ENCODE assay signal across 27 cellular contexts in genomic region chr14:93944348-93945069, GRCh38. TPM values are rescaled to one million over a fixed set of nuclear protein-coding genes. Genes with fewer than 3 reads are reported as not detected.
DNase-seq lines count a peak whose midpoint lies in the region; ATAC-seq and TF ChIP-seq lines count a peak whose summit lies in the region.
"Had no signal": no experiment of that assay in that cellular context is flagged by ENCODE, and none has a peak within 500 bp of the region (broad histone marks: within the 10 kb centered on the region; RNA-seq: fewer than 3 reads in every experiment).

No MANE protein-coding gene starts in this region.

- no peak for TF ChIP-seq CTCF in body of pancreas (IDR thresholded peaks at IDR 0.05)
- TF ChIP-seq CTCF in right atrium auricular region (IDR thresholded peaks at IDR 0.05), result no peak
- no peak for TF ChIP-seq CTCF in omental fat pad (IDR thresholded peaks at IDR 0.05)

- no peaks in the 10 kb centered on the region for H3K36me3 ChIP-seq in body of pancreas (replicated peaks in 1 of 2; ENCODE audit: insufficient read depth in 1 of 2, low read depth in 2 of 2)
- H3K36me3 ChIP-seq in right atrium auricular region, result peaks cover 81% of the 10 kb centered on the region
- peaks cover 60 to 81% (median 72%) of the 10 kb centered on the region in 3 donors for H3K36me3 ChIP-seq in skeletal muscle tissue (ENCODE audit: control insufficient read depth in 3 of 3, insufficient read depth in 3 of 3, low read length in 3 of 3)
- H3K36me3 ChIP-seq: thyroid gland had no signal

- peak; percentile 20 for DNase-seq in NCI-H82 (lab: John Stamatoyannopoulos, UW)
- no peak for DNase-seq in NCI-H82 treated with DMSO at 0.1 percent for 48 hours (lab: John Stamatoyannopoulos, UW; ENCODE audit: unreplicated experiment)
- DNase-seq in body of pancreas, result peak in 1 of 4 donors; percentile 37
- no peak for DNase-seq in right atrium auricular region (ENCODE audit: low spot score)
- no peak for DNase-seq in superior temporal gyrus (ENCODE audit: extremely low spot score)
- no peak for DNase-seq in omental fat pad (ENCODE audit: low spot score)
- DNase-seq: activated CD4-positive, alpha-beta T cell treated with anti-CD3 and anti-CD28 coated beads, Interleukin-2, amount 50 U/mL, for 1 hour; CD8-positive, alpha-beta memory T cell; cortex of kidney; DMS53; GF-D8; HCEC 1CT; head of caudate nucleus; midbrain; NCI-H1436 treated with DMSO at 0.1 percent for 48 hours; SHP77 treated with DMSO at 0.1 percent for 48 hours; stimulated activated CD4-positive, alpha-beta T cell treated with anti-CD3 and anti-CD28 coated beads, Interleukin-4, amount 100 ng/mL, for 24 hours; stimulated activated naive CD4-positive, alpha-beta T cell treated with Interleukin-2 at 50 U/mL for 16 hours; thyroid gland had no signal

- H3K4me3 ChIP-seq in body of pancreas (no peak overlapping the region), right atrium auricular region (no peak overlapping the region), skeletal muscle tissue (ENCODE audit: low read length in 3 of 3) (peak overlapping the region in 1 of 3 donors; percentile 24)
- H3K4me3 ChIP-seq: K562, thyroid gland had no signal

- no peak for TF ChIP-seq POLR2A in body of pancreas (IDR thresholded peaks at IDR 0.05)

- intact Hi-C loops in body of pancreas (cut with DNase I), result no loop called here

- H3K4me1 ChIP-seq in body of pancreas (peaks cover 57% of the 10 kb centered on the region), right atrium auricular region (peaks cover 0 to 15% of the 10 kb centered on the region in 2 donors), skeletal muscle tissue (ENCODE audit: control insufficient read depth in 3 of 3, insufficient read depth in 3 of 3, low read length in 3 of 3) (peaks cover 85 to 95% (median 88%) of the 10 kb centered on the region in 3 donors)

- H3K9ac ChIP-seq in skeletal muscle tissue (ENCODE audit: low read depth in 1 of 3, low read length in 3 of 3), result peak overlapping the region; percentile 32 to 74 (median 47)

- 76 to 88% methylated on average over 9 to 16 of the region's 16 CpGs for WGBS in body of pancreas, 2 donors

- H3K27ac ChIP-seq in body of pancreas, result peak overlapping the region in 3 of 4 donors; percentile 1 to 95 (median 5)
- peak overlapping the region; percentile 70 to 78 for H3K27ac ChIP-seq in right atrium auricular region
- peak overlapping the region; percentile 79 for H3K27ac ChIP-seq in skeletal muscle tissue (ENCODE audit: low read depth, low read length)
- H3K27ac ChIP-seq: thyroid gland had no signal

- ATAC-seq in body of pancreas (no peak), omental fat pad (ENCODE audit: low FRiP score) (no peak), HG02852 (IDR thresholded peaks at IDR 0.05; ENCODE audit: unreplicated experiment) (no peak)
- ATAC-seq: K562, left lobe of liver had no signal

- no peaks in the 10 kb centered on the region for H3K27me3 ChIP-seq in body of pancreas
- H3K27me3 ChIP-seq in right atrium auricular region, result no peaks in the 10 kb centered on the region
- H3K27me3 ChIP-seq in skeletal muscle tissue (ENCODE audit: control insufficient read depth in 3 of 3, insufficient read depth in 3 of 3, low read length in 3 of 3), result peaks cover 0 to under 1% (median 0%) of the 10 kb centered on the region in 3 donors
- H3K27me3 ChIP-seq: thyroid gland had no signal

- H3K9me3 ChIP-seq in body of pancreas, result no peaks in the 10 kb centered on the region
- H3K9me3 ChIP-seq in right atrium auricular region, result no peaks in the 10 kb centered on the region
- no peaks in the 10 kb centered on the region for H3K9me3 ChIP-seq in skeletal muscle tissue (ENCODE audit: control insufficient read depth in 3 of 3, low read length in 3 of 3)
- H3K9me3 ChIP-seq: thyroid gland had no signal

RNA-seq across cellular contexts. Expression of gene FAM181A, which starts 17.4 kb away (rescaled TPM):
- total RNA-seq in body of pancreas (not detected), right atrium auricular region (not detected), skeletal muscle tissue (not detected), omental fat pad (not detected)
- total RNA-seq: A172; bronchial epithelial cell; CD8-positive, alpha-beta memory T cell; K562; left lobe of liver; progenitor cell of endocrine pancreas; T-helper 1 cell treated with Interleukin-12 subunit alpha and Interleukin-12 subunit beta and Interleukin-4 antibody, amounts not matched to agents 30 ng/mL and 1 ng/mL, for 36 hours had no signal

RNA-seq across cellular contexts. Expression of gene ASB2, which starts 31.9 kb away (rescaled TPM):
- 1 to 10 TPM in 1 of 2 donors, under 1 TPM in 1; 0.33 to 7.0 TPM for total RNA-seq in body of pancreas
- total RNA-seq in right atrium auricular region, result 100 to 1,000 TPM; 115 to 187 TPM
- total RNA-seq in skeletal muscle tissue, result 16.2 TPM
- 1 to 10 TPM in 1 of 4 donors, under 1 TPM in 3; 0.36 to 2.4 (median 0.56) TPM for total RNA-seq in omental fat pad
- total RNA-seq: A172, K562, progenitor cell of endocrine pancreas had no signal

RNA-seq across cellular contexts. Expression of gene CCDC197, which starts 52.6 kb away (rescaled TPM):
- total RNA-seq in body of pancreas, result not detected
- total RNA-seq in right atrium auricular region, result not detected
- total RNA-seq in skeletal muscle tissue, result not detected
- not detected for total RNA-seq in omental fat pad
- total RNA-seq: A172; bronchial epithelial cell; CD8-positive, alpha-beta memory T cell; K562; left lobe of liver; progenitor cell of endocrine pancreas; T-helper 1 cell treated with Interleukin-12 subunit alpha and Interleukin-12 subunit beta and Interleukin-4 antibody, amounts not matched to agents 30 ng/mL and 1 ng/mL, for 36 hours; thyroid gland had no signal

Comparison
In these comparisons a context has a peak if more than half of its experiments do, and no peak if none do; other contexts are left out.
1. H3K27ac ChIP-seq: peak in every context shown above with its lines; median percentile 79 in skeletal muscle tissue; 74 in right atrium auricular region; 5 in body of pancreas.